23 cellular contexts compared by ENCODE assay signal in the genomic region with DNA sequence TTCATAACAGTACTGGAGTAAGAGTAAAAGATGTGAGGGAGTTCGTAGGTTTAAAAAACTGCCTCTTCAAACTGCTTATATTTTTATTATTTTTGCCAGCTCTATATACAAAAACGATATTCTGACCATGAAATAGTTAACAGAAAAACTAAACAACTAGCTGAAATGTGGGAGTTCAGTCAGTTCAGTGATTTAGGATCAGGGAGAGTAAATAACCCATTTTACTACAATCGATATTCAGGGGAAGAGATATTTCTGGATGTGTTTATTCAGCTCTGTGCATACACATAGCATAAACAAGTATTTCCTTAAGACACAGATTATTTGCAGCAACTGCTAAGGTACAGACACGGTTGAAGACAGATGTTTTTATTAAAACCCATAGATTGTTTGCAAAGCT.
"Had no signal": no experiment of that assay in that cellular context is flagged by ENCODE, and none has a peak within 500 bp of the region (broad histone marks: within the 10 kb centered on the region; RNA-seq: fewer than 3 reads in every experiment).

No MANE protein-coding gene starts in this region.

- DNase-seq: hippocampal formation; kidney glomerular epithelial cell; left cardiac atrium; left lung; lower lobe of right lung; mammary epithelial cell; mesenchymal stem cell; naive thymus-derived CD8-positive, alpha-beta T cell; nucleus accumbens; pancreas; posterior cingulate gyrus; psoas muscle; spleen; stimulated activated CD4-positive, alpha-beta T cell treated with anti-CD3 and anti-CD28 coated beads, Interleukin-4, amount 100 ng/mL, for 24 hours; stimulated activated naive CD4-positive, alpha-beta T cell; uterus had no signal

- H3K27me3 Mint-ChIP-seq: stimulated activated naive CD8-positive, alpha-beta T cell treated with anti-CD3 and anti-CD28 coated beads, Interleukin-15, Interleukin-2, amounts not matched to agents 100 ng/mL and 50 ng/mL, for 24 hours had no signal

- H3K4me1 Mint-ChIP-seq: naive thymus-derived CD8-positive, alpha-beta T cell; stimulated activated effector memory CD8-positive, alpha-beta T cell treated with anti-CD3 and anti-CD28 coated beads, Interleukin-12 subunit alpha, Interleukin-12 subunit beta, amount 100 ng/mL, for 72 hours had no signal

- H3K9me3 Mint-ChIP-seq: nephron; neural crest cell; stimulated activated effector memory CD8-positive, alpha-beta T cell treated with anti-CD3 and anti-CD28 coated beads, Interleukin-12 subunit alpha, Interleukin-12 subunit beta, amount 100 ng/mL, for 72 hours; type B pancreatic cell had no signal

- H3K27ac Mint-ChIP-seq: naive thymus-derived CD8-positive, alpha-beta T cell; nephron; stimulated activated effector memory CD8-positive, alpha-beta T cell treated with anti-CD3 and anti-CD28 coated beads, Interleukin-12 subunit alpha, Interleukin-12 subunit beta, amount 100 ng/mL, for 72 hours; stimulated activated naive CD8-positive, alpha-beta T cell treated with anti-CD3 and anti-CD28 coated beads, Interleukin-15, Interleukin-2, amounts not matched to agents 100 ng/mL and 50 ng/mL, for 24 hours; type B pancreatic cell had no signal

- H3K4me3 Mint-ChIP-seq: naive thymus-derived CD8-positive, alpha-beta T cell; nephron; neural crest cell; stimulated activated effector memory CD8-positive, alpha-beta T cell treated with anti-CD3 and anti-CD28 coated beads, Interleukin-12 subunit alpha, Interleukin-12 subunit beta, amount 100 ng/mL, for 72 hours; stimulated activated naive CD8-positive, alpha-beta T cell treated with anti-CD3 and anti-CD28 coated beads, Interleukin-15, Interleukin-2, amounts not matched to agents 100 ng/mL and 50 ng/mL, for 24 hours; type B pancreatic cell had no signal

- H3K9me3 ChIP-seq: left lung, lower lobe of right lung, pancreas, psoas muscle, spleen, tibial nerve, uterus had no signal

- ATAC-seq: left cardiac atrium; left lung; lower lobe of right lung; naive thymus-derived CD8-positive, alpha-beta T cell; psoas muscle; sciatic nerve; stimulated activated effector memory CD8-positive, alpha-beta T cell treated with anti-CD3 and anti-CD28 coated beads, Interleukin-12 subunit alpha, Interleukin-12 subunit beta, amount 100 ng/mL, for 72 hours had no signal

- H3K36me3 Mint-ChIP-seq: naive thymus-derived CD8-positive, alpha-beta T cell; stimulated activated effector memory CD8-positive, alpha-beta T cell treated with anti-CD3 and anti-CD28 coated beads, Interleukin-12 subunit alpha, Interleukin-12 subunit beta, amount 100 ng/mL, for 72 hours; type B pancreatic cell had no signal
